Comparison of ENCODE assay signal across 22 cellular contexts in the genomic region with DNA sequence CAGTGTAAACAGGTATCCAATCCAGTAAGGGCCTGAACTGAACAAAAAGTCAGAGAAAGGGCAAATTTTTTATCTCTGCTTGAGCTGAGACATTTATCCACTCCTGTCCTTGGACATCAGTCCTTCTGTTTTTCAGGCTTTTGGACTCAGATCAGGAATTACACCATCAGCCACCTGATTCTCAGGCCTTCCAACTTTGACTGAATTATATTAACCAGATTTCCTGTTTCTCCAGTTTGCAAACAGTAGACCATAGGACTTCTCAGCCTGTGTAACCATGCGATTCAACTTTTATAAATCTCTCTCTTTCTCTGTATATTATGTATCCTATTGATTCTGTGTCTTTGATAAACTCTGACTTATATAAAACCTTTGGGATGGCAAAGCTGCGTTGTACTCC.
"Had no signal": no experiment of that assay in that cellular context is flagged by ENCODE, and none has a peak within 500 bp of the region (broad histone marks: within the 10 kb centered on the region; RNA-seq: fewer than 3 reads in every experiment).

No MANE protein-coding gene starts in this region.

- H3K9me3 ChIP-seq: colonic mucosa, esophagus squamous epithelium, gastrocnemius medialis, left lung, lower lobe of right lung had no signal

- H3K27ac ChIP-seq: colonic mucosa, epithelial cell of prostate, esophagus squamous epithelium, gastrocnemius medialis, heart right ventricle, left lung, lower lobe of right lung had no signal

- DNase-seq: colonic mucosa; cortex of kidney; effector CD8-positive, alpha-beta T cell; effector memory CD8-positive, alpha-beta T cell; endodermal cell; erythroblast; esophagus squamous epithelium; foreskin fibroblast; foreskin melanocyte; gastrocnemius medialis; glutamatergic neuron; head of caudate nucleus; heart right ventricle; hippocampal formation; left cardiac atrium; left lung; lower lobe of right lung; mesenchymal stem cell; mucosa of descending colon; naive B cell had no signal

- H3K4me3 ChIP-seq: colonic mucosa, esophagus squamous epithelium, gastrocnemius medialis, heart right ventricle, left lung, lower lobe of right lung, mucosa of descending colon had no signal

- H3K27me3 ChIP-seq: colonic mucosa, esophagus squamous epithelium, gastrocnemius medialis, heart right ventricle, left lung had no signal

- ATAC-seq: effector memory CD8-positive, alpha-beta T cell; esophagus mucosa; left cardiac atrium; left lung; lower lobe of right lung; mucosa of descending colon had no signal

- H3K36me3 ChIP-seq: colonic mucosa, esophagus squamous epithelium, gastrocnemius medialis, heart right ventricle, left lung, lower lobe of right lung had no signal

- H3K4me1 ChIP-seq: colonic mucosa, esophagus squamous epithelium, gastrocnemius medialis, left lung, lower lobe of right lung had no signal
